ENCODE assay signal across 20 cellular contexts in the genomic region with DNA sequence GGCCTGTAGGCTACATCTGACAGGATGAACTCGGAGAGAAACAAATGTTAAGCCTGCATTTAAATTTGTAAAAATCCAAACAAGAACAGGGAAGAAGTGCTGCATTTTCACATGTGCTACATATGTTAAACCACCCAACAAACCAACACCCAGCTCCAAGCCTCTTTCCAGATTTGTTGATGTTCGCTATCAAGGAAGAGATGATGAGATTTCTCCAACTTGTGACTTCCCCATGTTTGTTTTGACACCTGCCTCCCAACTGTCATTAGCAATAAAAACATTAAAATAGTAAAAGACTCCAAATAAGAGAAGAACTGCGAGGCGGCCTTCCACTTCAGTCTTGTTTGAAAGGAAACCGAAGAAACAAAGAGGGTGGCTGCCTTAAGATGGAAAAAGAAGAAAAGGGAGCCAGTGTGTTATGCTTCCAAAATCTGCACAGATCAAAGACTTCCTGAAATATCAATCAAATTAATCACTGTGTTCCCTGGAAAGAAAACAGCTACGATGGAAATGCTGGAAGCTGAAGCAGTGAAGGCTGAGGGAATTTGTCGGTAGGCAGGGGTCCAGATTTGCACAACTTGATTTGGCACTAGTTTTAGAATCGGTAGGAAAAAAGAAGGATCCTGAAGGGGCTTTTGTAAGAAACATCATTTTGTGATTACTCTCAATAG. TPM values are rescaled to one million over a fixed set of nuclear protein-coding genes. Genes with fewer than 3 reads are reported as not detected.
A peak's percentile ranks its signal among the peaks of the same experiment; 100 is the strongest.
DNase-seq lines count a peak whose midpoint lies in the region; ATAC-seq, FAIRE-seq and TF ChIP-seq lines count a peak whose summit lies in the region.
"Had no signal": no experiment of that assay in that cellular context is flagged by ENCODE, and none has a peak within 500 bp of the region (broad histone marks: within the 10 kb centered on the region; RNA-seq: fewer than 3 reads in every experiment).

No MANE protein-coding gene starts in this region.

- H3K4me1 Mint-ChIP-seq in astrocyte (ENCODE audit: low read depth, unreplicated experiment) (peaks cover 7% of the 10 kb centered on the region), GM23338 (no peaks in the 10 kb centered on the region)
- H3K4me1 Mint-ChIP-seq: H9 had no signal

- H3K4me3 ChIP-seq in astrocyte (ENCODE audit: insufficient read depth, low read depth, low read length) (no peak overlapping the region), endothelial cell of umbilical vein (replicated peaks in 1 of 3; ENCODE audit: insufficient read depth in 1 of 3, low read depth in 1 of 3, low read length in 3 of 3) (no peak overlapping the region), H7 (ENCODE audit: insufficient read depth, low read depth, low read length) (no peak overlapping the region), GM23338 (no peak overlapping the region)

- no peaks in the 10 kb centered on the region for H3K9me1 ChIP-seq in endothelial cell of umbilical vein (replicated peaks; ENCODE audit: control insufficient read depth, extremely low read depth, insufficient read depth, low read length)

- no peak for FAIRE-seq in astrocyte (lab: Jason Lieb, UNC)
- peak; percentile 31 for FAIRE-seq in endothelial cell of umbilical vein (lab: Jason Lieb, UNC)
- FAIRE-seq: GM19239 had no signal

- POLR2A ChIA-PET in endothelial cell of umbilical vein (lab: Charles Lee) = no interaction called here

- ATAC-seq in HG03025 (IDR thresholded peaks at IDR 0.05; ENCODE audit: low FRiP score, unreplicated experiment) = no peak
- ATAC-seq in GM23338 = no peak

- H3K27ac Mint-ChIP-seq in astrocyte (ENCODE audit: unreplicated experiment) (no peak overlapping the region), GM23338 (no peak overlapping the region)
- H3K27ac Mint-ChIP-seq: B cell; CD4-positive, CD25-positive, alpha-beta regulatory T cell; H9 had no signal

- no peaks in the 10 kb centered on the region for H4K20me1 ChIP-seq in astrocyte (ENCODE audit: insufficient read depth, low read length)
- no peaks in the 10 kb centered on the region for H4K20me1 ChIP-seq in endothelial cell of umbilical vein (replicated peaks; ENCODE audit: control insufficient read depth, extremely low read depth, insufficient read depth, low read length)
- H4K20me1 ChIP-seq in GM23338 (replicated peaks; ENCODE audit: insufficient read depth) = no peaks in the 10 kb centered on the region

- H3K4me1 ChIP-seq in astrocyte (ENCODE audit: insufficient read depth, low read length) (no peaks in the 10 kb centered on the region), endothelial cell of umbilical vein (ENCODE audit: control insufficient read depth, extremely low read depth, insufficient read depth, low read length) (peaks cover 5% of the 10 kb centered on the region), GM23338 (ENCODE audit: insufficient read depth) (no peaks in the 10 kb centered on the region; the same call in 1 of the 2 replicates)

- H3K27ac ChIP-seq in astrocyte (ENCODE audit: low read depth, low read length) (no peak overlapping the region), endothelial cell of umbilical vein (ENCODE audit: insufficient read depth, low read depth, low read length) (no peak overlapping the region), GM23338 (ENCODE audit: low read depth) (no peak overlapping the region)

- TF ChIP-seq POLR2A in endothelial cell of umbilical vein (IDR thresholded peaks at IDR 0.05; ENCODE audit: low read depth, low read length) = no peak

- H3K9me3 ChIP-seq in astrocyte (ENCODE audit: insufficient read depth, low read depth, low read length) (no peaks in the 10 kb centered on the region), endothelial cell of umbilical vein (replicated peaks; ENCODE audit: control insufficient read depth, insufficient read depth, low read length) (no peaks in the 10 kb centered on the region)

- H3K27me3 Mint-ChIP-seq in astrocyte (ENCODE audit: low read depth, unreplicated experiment) (peaks cover 4% of the 10 kb centered on the region), GM23338 (ENCODE audit: insufficient read depth, low read depth, poor library complexity) (no peaks in the 10 kb centered on the region)
- H3K27me3 Mint-ChIP-seq: B cell had no signal

- H3K9me3 Mint-ChIP-seq in astrocyte (ENCODE audit: unreplicated experiment) (no peaks in the 10 kb centered on the region), GM23338 (no peaks in the 10 kb centered on the region)
- H3K9me3 Mint-ChIP-seq: CD4-positive, CD25-positive, alpha-beta regulatory T cell; H9 had no signal

- dilution Hi-C loops in endothelial cell of umbilical vein (cut with MboI; ENCODE audit: extremely low pct_ligation_motif_present, low sequenced_read_pairs) = no loop called here

- H3K4me2 ChIP-seq in astrocyte (ENCODE audit: low read length) (peak overlapping the region; percentile 10), endothelial cell of umbilical vein (ENCODE audit: insufficient read depth, low read length) (no peak overlapping the region), GM23338 (no peak overlapping the region)

- no peaks in the 10 kb centered on the region for H3K79me2 ChIP-seq in astrocyte (ENCODE audit: insufficient read depth, low read length)
- H3K79me2 ChIP-seq in endothelial cell of umbilical vein (ENCODE audit: control insufficient read depth, insufficient read depth, low read length) = no peaks in the 10 kb centered on the region
- H3K79me2 ChIP-seq in GM23338 (replicated peaks; ENCODE audit: insufficient read depth) = no peaks in the 10 kb centered on the region

- no peak overlapping the region for H3K9ac ChIP-seq in astrocyte (ENCODE audit: low read length)
- H3K9ac ChIP-seq in endothelial cell of umbilical vein (replicated peaks; ENCODE audit: extremely low read depth, insufficient read depth, low read length) = no peak overlapping the region

- H3K36me3 Mint-ChIP-seq in astrocyte (ENCODE audit: low read depth, unreplicated experiment) (peaks cover 2% of the 10 kb centered on the region), GM23338 (ENCODE audit: low read depth) (peaks cover 2% of the 10 kb centered on the region; the same call in 1 of the 3 replicates)

- 0 out of 2 replicates have a peak, but pooled peaks cover 7% of the 10 kb centered on the region for H3F3A ChIP-seq in GM23338 (replicated peaks; ENCODE audit: low read depth)

- TF ChIP-seq CTCF in astrocyte (IDR thresholded peaks at IDR 0.05; ENCODE audit: insufficient read depth, low read depth, low read length) = no peak
- TF ChIP-seq CTCF in endothelial cell of umbilical vein (IDR thresholded peaks at IDR 0.05; ENCODE audit: extremely low read depth in 1 of 2, insufficient read depth in 1 of 2, low read depth in 1 of 2, low read length in 2 of 2) = no peak
- no peak for TF ChIP-seq CTCF in GM23338 (conservative IDR thresholded peaks at IDR 0.05; ENCODE audit: low read depth in 2 of 2)

- peaks cover 3% of the 10 kb centered on the region for H3K36me3 ChIP-seq in astrocyte (ENCODE audit: insufficient read depth, low read length)
- peaks cover 0 to 2% of the 10 kb centered on the region in 2 experiments for H3K36me3 ChIP-seq in endothelial cell of umbilical vein (ENCODE audit: control insufficient read depth in 2 of 2, extremely low read depth in 1 of 2, insufficient read depth in 2 of 2, low read length in 2 of 2)
- H3K36me3 ChIP-seq in H7 (replicated peaks; ENCODE audit: control insufficient read depth, insufficient read depth, low read length) = no peaks in the 10 kb centered on the region
- H3K36me3 ChIP-seq in GM23338 (ENCODE audit: insufficient read depth) = no peaks in the 10 kb centered on the region

- H3K27me3 ChIP-seq in astrocyte (ENCODE audit: insufficient read depth, low read length) (no peaks in the 10 kb centered on the region), endothelial cell of umbilical vein (ENCODE audit: control insufficient read depth in 2 of 2, insufficient read depth in 2 of 2, low read length in 2 of 2) (no peaks in the 10 kb centered on the region), H7 (ENCODE audit: control insufficient read depth, insufficient read depth, low read length) (no peaks in the 10 kb centered on the region), GM23338 (ENCODE audit: insufficient read depth) (no peaks in the 10 kb centered on the region)

- no peak overlapping the region for H3K4me3 Mint-ChIP-seq in astrocyte (ENCODE audit: unreplicated experiment)
- H3K4me3 Mint-ChIP-seq in GM23338 = no peak overlapping the region
- H3K4me3 Mint-ChIP-seq: B cell; CD4-positive, CD25-positive, alpha-beta regulatory T cell; H9 had no signal

- no TSS peak for BruUV-seq in endothelial cell of umbilical vein (replicated peaks; lab: Mats Ljungman, UMichigan)

- H2AFZ ChIP-seq in astrocyte (ENCODE audit: low read depth, low read length) (peak overlapping the region; percentile 16), endothelial cell of umbilical vein (ENCODE audit: low read depth, low read length) (no peak overlapping the region), GM23338 (no peak overlapping the region)

- CTCF ChIA-PET in endothelial cell of umbilical vein (lab: Charles Lee) = interaction anchor here (1.3 kb wide), 1 partner anchor 10 kb away, joined by 3 read pairs; no protein-coding TSS in a partner anchor

- DNase-seq in astrocyte (ENCODE audit: low read depth) = peak; percentile 8
- peak; percentile 73 for DNase-seq in endothelial cell of umbilical vein (ENCODE audit: low read depth, low spot score)
- DNase-seq in lung microvascular endothelial cell (ENCODE audit: low read depth in 2 of 2) = peak; percentile 21 to 53
- DNase-seq in SW480 (ENCODE audit: low spot score) = no peak
- DNase-seq in H7 = no peak
- DNase-seq in GM23338 (ENCODE audit: low spot score) = no peak
- DNase-seq: CD4-positive, CD25-positive, alpha-beta regulatory T cell; DMS53; H9; KBM-7; NCI-H1436; NCI-H2029; NCI-H2171; NCI-H446; NCI-H69; NK-92 treated with Interleukin-12 subunit alpha and Interleukin-12 subunit beta, amount 100 ng/mL, for 24 hours; RPMI8226 had no signal

- intact Hi-C loops in endothelial cell of umbilical vein (cut with micrococcal nuclease) = no loop called here

- no peaks in the 10 kb centered on the region for H3K9me2 ChIP-seq in GM23338 (ENCODE audit: insufficient read depth)

TF ChIP-seq in GM23338, 12 proteins besides CTCF, POLR2A, EP300 and RAD21 (continues in another document):
- TF ChIP-seq JUNB (IDR thresholded peaks at IDR 0.05; ENCODE audit: unreplicated experiment) = no peak

RNA-seq across cellular contexts. Expression of gene GGACT, which starts 14.0 kb away (rescaled TPM):
- total RNA-seq in astrocyte (7.7 and 7.9 TPM in 2 replicates), endothelial cell of umbilical vein (5.4 and 6.5 TPM in 2 replicates), lung microvascular endothelial cell (2.6 and 3.9 TPM in 2 replicates)
- polyA plus RNA-seq in endothelial cell of umbilical vein (2.5 and 2.9 TPM in 2 replicates), GM23338 (2016; fragmentation: Nextera tagmentation; extraction: Ambion mirVana) (0.61 and 1.0 TPM in 2 replicates)
- polyA plus RNA-seq in endothelial cell of umbilical vein (2011; cell fraction: cytosol; rRNA removed) = 2.4 and 3.2 TPM in 2 replicates
- 1.8 and 2.0 TPM in 2 replicates for polyA plus RNA-seq in endothelial cell of umbilical vein (2011; cell fraction: nucleus; rRNA removed)
- polyA plus RNA-seq in endothelial cell of umbilical vein (2012) = 6.5 and 6.9 TPM in 2 replicates
- polyA minus RNA-seq in endothelial cell of umbilical vein = 1.8 and 2.4 TPM in 2 replicates
- 0.31 TPM for polyA minus RNA-seq in endothelial cell of umbilical vein (2011; cell fraction: cytosol; rRNA and poly(A)+ RNA removed)
- polyA minus RNA-seq in endothelial cell of umbilical vein (2011; cell fraction: nucleus; rRNA and poly(A)+ RNA removed) = 1.3 and 1.9 TPM in 2 replicates
- 1.4 and 3.0 TPM in 2 replicates for total RNA-seq in H7 (2014; rRNA removed; shearing (Covaris generic))
- 0.24 and 1.1 TPM in 2 replicates for total RNA-seq in GM23338 (2014; rRNA removed; shearing (Covaris generic))

Comparison
In these comparisons a context has a peak if more than half of its experiments do, and no peak if none do; other contexts are left out.
1. DNase-seq: peak in astrocyte (single experiment), endothelial cell of umbilical vein (single experiment) and lung microvascular endothelial cell (2 of 2); none in SW480 (single experiment), H7 (single experiment) and GM23338 (single experiment).